In genomic region chr16:68084504-68085258, GRCh38 we compare ENCODE assay signal across 8 cellular contexts. TPM values are rescaled to one million over a fixed set of nuclear protein-coding genes. Genes with fewer than 3 reads are reported as not detected.
A peak's percentile ranks its signal among the peaks of the same experiment; 100 is the strongest.
DNase-seq lines count a peak whose midpoint lies in the region; ATAC-seq and TF ChIP-seq lines count a peak whose summit lies in the region.

No MANE protein-coding gene starts in this region.

- no TSS peak for BruUV-seq in HCT116 (replicated peaks; lab: Mats Ljungman, UMichigan)

- H4K20me1 ChIP-seq in HCT116 (ENCODE audit: insufficient read depth), result no peaks in the 10 kb centered on the region; the same call in 1 of the 2 replicates

- no peak overlapping the region; the same call in 1 of the 2 replicates for H3K9ac ChIP-seq in HCT116 (ENCODE audit: low read length)

- TF ChIP-seq POLR2A in HCT116 (IDR thresholded peaks at IDR 0.05; ENCODE audit: borderline replicate concordance, extremely low read depth, insufficient read depth, insufficient read length), result no peak

- peak; percentile 97 for DNase-seq in GM06990 (ENCODE audit: extremely low read depth, insufficient read length)
- no peak for DNase-seq in HCT116 (ENCODE audit: low read depth, low spot score)
- DNase-seq in MV-4-11 (lab: John Stamatoyannopoulos, UW), result peak; percentile 94
- peak; percentile 92 for DNase-seq in SW480 (ENCODE audit: low spot score)
- DNase-seq in left ventricle myocardium inferior, result peak; percentile 92
- peak; percentile 96 for DNase-seq in posterior vena cava (ENCODE audit: low spot score)
- peak; percentile 88 for DNase-seq in ureter (ENCODE audit: low spot score)

- TF ChIP-seq RAD21 in HCT116 (IDR thresholded peaks at IDR 0.05; ENCODE audit: low read depth), result no peak

- POLR2A ChIA-PET in HCT116 (lab: Charles Lee), result interaction anchor here (0.6 kb wide), 1 partner anchor 222 kb away, joined by 4 read pairs; no protein-coding TSS in a partner anchor

- RAD21 ChIA-PET in HCT116 (lab: Charles Lee; ENCODE audit: low non-redundant PET in 1 of 2, low total read pairs in 2 of 2, uncharacterized antibody in 2 of 2, unreplicated experiment in 2 of 2), result interaction anchor here (0.6 to 1.1 kb wide), 3 partner anchors 20 to 227 kb away, joined by 3 to 4 read pairs (median 3); no protein-coding TSS in a partner anchor

- ATAC-seq in HCT116, result peak; percentile 16

- no peak overlapping the region for H2AFZ ChIP-seq in HCT116 (ENCODE audit: low read depth, low read length, poor library complexity, severe bottlenecking)

- H3K27me3 ChIP-seq in GM06990 (replicated peaks; ENCODE audit: control insufficient read depth, insufficient read depth, low read length) (no peaks in the 10 kb centered on the region), HCT116 (ENCODE audit: insufficient read depth, low read length) (no peaks in the 10 kb centered on the region), left ventricle myocardium inferior (ENCODE audit: low read depth) (no peaks in the 10 kb centered on the region)

- peaks cover 43% of the 10 kb centered on the region for H3K79me2 ChIP-seq in HCT116 (ENCODE audit: insufficient read depth, low read length)

- intact Hi-C loops in HCT116 (cut with micrococcal nuclease) (no loop called here), left ventricle myocardium inferior (cut with micrococcal nuclease) (no loop called here), posterior vena cava (cut with DNase I) (loop anchor here in 1 of 2 donors (10.0 kb wide), 1 partner anchor 140 kb away; no protein-coding TSS in a partner anchor)

- 1 to 23% (median 2%) methylated on average over 38 to 45 of the region's 45 CpGs for WGBS in adipose tissue, 3 donors

- no peaks in the 10 kb centered on the region for H3K9me2 ChIP-seq in HCT116 (ENCODE audit: insufficient read depth)

- H3K36me3 ChIP-seq in GM06990 (ENCODE audit: control insufficient read depth, insufficient read depth, low read length) (no peaks in the 10 kb centered on the region; the same call in none of the 2 replicates), HCT116 (ENCODE audit: control insufficient read depth in 1 of 2, insufficient read depth in 2 of 2, low read length in 2 of 2) (no peaks in the 10 kb centered on the region), left ventricle myocardium inferior (no peaks in the 10 kb centered on the region)

- H3K27ac ChIP-seq in HCT116 (ENCODE audit: low read depth, low read length) (peak overlapping the region; percentile 37), adipose tissue (ENCODE audit: low read depth, low read length) (peak overlapping the region; percentile 56), left ventricle myocardium inferior (replicated peaks) (peak overlapping the region; percentile 97)

- peak overlapping the region; percentile 58 for H3K4me2 ChIP-seq in HCT116 (ENCODE audit: low read length)

- H3K4me1 ChIP-seq in HCT116 (ENCODE audit: control insufficient read depth in 1 of 2, insufficient read depth in 2 of 2, low read length in 2 of 2) (peaks cover 7 to 11% of the 10 kb centered on the region in 2 experiments; a peak in 2 of 4 replicates), left ventricle myocardium inferior (peaks cover 93% of the 10 kb centered on the region)

- peak; percentile 41 for TF ChIP-seq CTCF in GM06990 (IDR thresholded peaks at IDR 0.05; ENCODE audit: insufficient read depth, low read length, poor library complexity, severe bottlenecking)
- TF ChIP-seq CTCF in HCT116 (IDR thresholded peaks at IDR 0.05 in 2 of 3, conservative IDR thresholded peaks at IDR 0.05 in 1 of 3; ENCODE audit: borderline replicate concordance in 1 of 3, insufficient read depth in 1 of 3, low read depth in 2 of 3, low read length in 2 of 3), result no peak
- peak; percentile 50 for TF ChIP-seq CTCF in left ventricle myocardium inferior (IDR thresholded peaks at IDR 0.05; ENCODE audit: borderline replicate concordance)

- CTCF ChIA-PET in HCT116 (lab: Charles Lee), result interaction anchor here (0.9 to 1.6 kb wide), 2 partner anchors 9 to 20 kb away, joined by 3 to 14 read pairs; no protein-coding TSS in a partner anchor

- H3K4me3 ChIP-seq in GM06990 (replicated peaks; ENCODE audit: low read depth, low read length), result peak overlapping the region; percentile 70
- peak overlapping the region in 1 of 2 experiments; percentile 92; a peak in 1 of 4 replicates for H3K4me3 ChIP-seq in HCT116 (replicated peaks in 1 of 2; ENCODE audit: low read depth in 1 of 2, low read length in 2 of 2)
- H3K4me3 ChIP-seq in left ventricle myocardium inferior, result peak overlapping the region; percentile 92

- H3K9me3 ChIP-seq in HCT116 (ENCODE audit: control insufficient read depth in 1 of 2, insufficient read depth in 1 of 2, low read depth in 1 of 2, low read length in 2 of 2), result no peaks in the 10 kb centered on the region
- H3K9me3 ChIP-seq in left ventricle myocardium inferior (replicated peaks), result no peaks in the 10 kb centered on the region

TF ChIP-seq in HCT116, 20 proteins besides CTCF, POLR2A, EP300 and RAD21:
- TF ChIP-seq EZH2phosphoT487 (IDR thresholded peaks at IDR 0.05; ENCODE audit: borderline replicate concordance) (no peak), FOSL1 (IDR thresholded peaks at IDR 0.05; ENCODE audit: low read depth) (no peak), SIN3A (IDR thresholded peaks at IDR 0.05; ENCODE audit: low read depth) (no peak), SP1 (IDR thresholded peaks at IDR 0.05; ENCODE audit: low read depth) (0 out of 2 replicates have a peak, but pooled peaks have one; percentile 55), ZBTB33 (IDR thresholded peaks at IDR 0.05; ENCODE audit: extremely low read depth, insufficient replicate concordance, low read length) (peak; percentile 95), EGR1 (IDR thresholded peaks at IDR 0.05; ENCODE audit: low read depth) (peak; percentile 70; the same call in 1 of the 2 replicates)

RNA-seq across cellular contexts. Expression of gene NFATC3, which starts 0.5 kb away (rescaled TPM):
- 25.6 TPM for total RNA-seq in HCT116 (2021; ENCODE audit: unreplicated experiment)
- polyA plus RNA-seq in HCT116 (2012), result 5.2 and 7.2 TPM in 2 replicates
- 10 to 100 TPM in 2 of 3 donors, 1 to 10 TPM in 1; 5.9 to 12.5 (median 11.2) TPM for polyA plus RNA-seq in adipose tissue
- total RNA-seq in left ventricle myocardium inferior, result 20.9 TPM
- 10 to 100 TPM; 28.0 to 30.8 TPM for total RNA-seq in posterior vena cava
- 44.0 TPM for total RNA-seq in ureter

Comparison
In these comparisons a context has a peak if more than half of its experiments do, and no peak if none do; other contexts are left out.
1. CTCF ChIP-seq: peak in GM06990 (single experiment) and left ventricle myocardium inferior (single experiment); none in HCT116 (0 of 3).
2. H3K27ac ChIP-seq: peak in every context shown above with its lines; median percentile 97 in left ventricle myocardium inferior; 56 in adipose tissue; 37 in HCT116.